In the genomic region with DNA sequence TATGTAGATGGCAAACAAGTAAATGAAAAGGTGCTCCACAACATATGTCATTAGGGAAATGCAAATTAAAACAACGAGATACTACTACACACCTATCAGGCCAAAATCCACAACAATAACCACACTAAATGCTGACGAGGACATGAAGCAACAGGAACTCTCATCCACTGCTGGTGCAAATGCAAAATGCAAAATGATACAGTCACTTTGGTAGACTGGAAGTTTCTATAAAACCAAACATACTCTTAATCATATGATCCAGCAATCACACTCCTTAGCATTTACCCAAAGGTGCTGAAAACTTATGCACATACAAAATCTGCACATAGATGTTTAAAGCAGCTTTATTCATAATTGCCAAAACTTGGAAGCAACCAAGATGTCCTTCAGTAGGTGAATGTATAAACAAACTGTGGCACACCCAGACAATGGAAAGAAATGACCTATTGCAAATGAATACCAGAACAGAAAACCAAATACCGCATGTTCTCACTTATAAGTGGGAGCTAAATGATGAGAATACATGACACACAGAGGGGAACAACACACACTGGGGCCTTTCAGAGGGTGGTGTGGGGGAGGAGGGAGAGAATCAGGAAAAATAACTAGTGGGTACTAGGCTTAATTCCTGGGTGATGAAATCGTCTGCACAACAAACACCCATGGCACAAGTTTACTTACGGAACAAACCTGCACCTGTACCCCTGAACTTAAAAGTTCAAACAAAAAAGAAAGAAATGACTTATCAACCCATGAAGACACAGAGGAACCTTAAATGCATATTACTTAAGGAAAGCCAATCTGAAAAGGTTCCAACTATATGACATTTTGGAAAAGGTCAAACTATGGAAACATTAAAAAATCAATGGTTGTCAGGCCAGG, we compare ENCODE assay signal across 18 cellular contexts.
DNase-seq lines count a peak whose midpoint lies in the region; ATAC-seq and TF ChIP-seq lines count a peak whose summit lies in the region.
"Had no signal": no experiment of that assay in that cellular context is flagged by ENCODE, and none has a peak within 500 bp of the region (broad histone marks: within the 10 kb centered on the region; RNA-seq: fewer than 3 reads in every experiment).

No MANE protein-coding gene starts in this region.

- no peak for TF ChIP-seq CTCF in ascending aorta (IDR thresholded peaks at IDR 0.05)

- H3K4me3 ChIP-seq in ascending aorta = no peak overlapping the region
- H3K4me3 ChIP-seq: esophagus muscularis mucosa, stomach had no signal

- H3K4me3 Mint-ChIP-seq in activated CD8-positive, alpha-beta T cell treated with anti-CD3 and anti-CD28 coated beads, Interleukin-2, amount 10 ng/mL, durations not matched to agents 7 days and 5 days = no peak overlapping the region
- H3K4me3 Mint-ChIP-seq in central memory CD8-positive, alpha-beta T cell = peak overlapping the region; percentile 10
- H3K4me3 Mint-ChIP-seq in stimulated activated naive CD8-positive, alpha-beta T cell treated with anti-CD3 and anti-CD28 coated beads, Interleukin-15, Interleukin-2, amounts not matched to agents 100 ng/mL and 50 ng/mL, for 24 hours = peak overlapping the region; percentile 52
- H3K4me3 Mint-ChIP-seq: type B pancreatic cell had no signal

- H3K27ac Mint-ChIP-seq in activated CD8-positive, alpha-beta T cell treated with anti-CD3 and anti-CD28 coated beads, Interleukin-2, amount 10 ng/mL, durations not matched to agents 7 days and 5 days = peak overlapping the region; percentile 79
- peak overlapping the region; percentile 95 for H3K27ac Mint-ChIP-seq in central memory CD8-positive, alpha-beta T cell (ENCODE audit: low read depth)
- peak overlapping the region; percentile 92 for H3K27ac Mint-ChIP-seq in stimulated activated naive CD8-positive, alpha-beta T cell treated with anti-CD3 and anti-CD28 coated beads, Interleukin-15, Interleukin-2, amounts not matched to agents 100 ng/mL and 50 ng/mL, for 24 hours
- H3K27ac Mint-ChIP-seq: type B pancreatic cell had no signal

- H3K9me3 Mint-ChIP-seq in activated CD8-positive, alpha-beta T cell treated with anti-CD3 and anti-CD28 coated beads, Interleukin-2, amount 10 ng/mL, durations not matched to agents 7 days and 5 days (ENCODE audit: insufficient read depth) = no peaks in the 10 kb centered on the region
- no peaks in the 10 kb centered on the region for H3K9me3 Mint-ChIP-seq in central memory CD8-positive, alpha-beta T cell
- no peaks in the 10 kb centered on the region for H3K9me3 Mint-ChIP-seq in stimulated activated naive CD8-positive, alpha-beta T cell treated with anti-CD3 and anti-CD28 coated beads, Interleukin-15, Interleukin-2, amounts not matched to agents 100 ng/mL and 50 ng/mL, for 24 hours
- H3K9me3 Mint-ChIP-seq: type B pancreatic cell had no signal

- no peaks in the 10 kb centered on the region for H3K9me3 ChIP-seq in ascending aorta
- H3K9me3 ChIP-seq: esophagus muscularis mucosa, stomach had no signal

- intact Hi-C loops in ascending aorta (cut with DNase I) = no loop called here

- no peaks in the 10 kb centered on the region for H3K27me3 Mint-ChIP-seq in activated CD8-positive, alpha-beta T cell treated with anti-CD3 and anti-CD28 coated beads, Interleukin-2, amount 10 ng/mL, durations not matched to agents 7 days and 5 days (ENCODE audit: low read depth)
- H3K27me3 Mint-ChIP-seq in central memory CD8-positive, alpha-beta T cell = no peaks in the 10 kb centered on the region
- no peaks in the 10 kb centered on the region for H3K27me3 Mint-ChIP-seq in stimulated activated naive CD8-positive, alpha-beta T cell treated with anti-CD3 and anti-CD28 coated beads, Interleukin-15, Interleukin-2, amounts not matched to agents 100 ng/mL and 50 ng/mL, for 24 hours
- H3K27me3 Mint-ChIP-seq: type B pancreatic cell had no signal

- no peaks in the 10 kb centered on the region for H3K27me3 ChIP-seq in ascending aorta
- H3K27me3 ChIP-seq: esophagus muscularis mucosa, stomach had no signal

- H3K4me1 ChIP-seq in ascending aorta = no peaks in the 10 kb centered on the region

- CTCF ChIA-PET in activated CD8-positive, alpha-beta T cell treated with anti-CD3 and anti-CD28 coated beads, Interleukin-2, amount 10 ng/mL, durations not matched to agents 7 days and 5 days (lab: Charles Lee) = interaction anchor here (1.4 to 1.9 kb wide), 3 partner anchors 8 to 13 kb away, joined by 4 to 6 read pairs (median 4); no protein-coding TSS in a partner anchor

- no peak overlapping the region for H3K27ac ChIP-seq in ascending aorta
- H3K27ac ChIP-seq: esophagus muscularis mucosa, stomach had no signal

- peaks cover 65% of the 10 kb centered on the region for H3K4me1 Mint-ChIP-seq in activated CD8-positive, alpha-beta T cell treated with anti-CD3 and anti-CD28 coated beads, Interleukin-2, amount 10 ng/mL, durations not matched to agents 7 days and 5 days (ENCODE audit: low read depth)
- H3K4me1 Mint-ChIP-seq in central memory CD8-positive, alpha-beta T cell = peaks cover 59% of the 10 kb centered on the region
- peaks cover 78% of the 10 kb centered on the region for H3K4me1 Mint-ChIP-seq in stimulated activated naive CD8-positive, alpha-beta T cell treated with anti-CD3 and anti-CD28 coated beads, Interleukin-15, Interleukin-2, amounts not matched to agents 100 ng/mL and 50 ng/mL, for 24 hours (ENCODE audit: low read depth)

- H3K36me3 Mint-ChIP-seq in activated CD8-positive, alpha-beta T cell treated with anti-CD3 and anti-CD28 coated beads, Interleukin-2, amount 10 ng/mL, durations not matched to agents 7 days and 5 days (ENCODE audit: low read depth) = peaks cover 66% of the 10 kb centered on the region
- peaks cover 15% of the 10 kb centered on the region for H3K36me3 Mint-ChIP-seq in central memory CD8-positive, alpha-beta T cell (ENCODE audit: insufficient read depth)
- peaks cover 79% of the 10 kb centered on the region for H3K36me3 Mint-ChIP-seq in stimulated activated naive CD8-positive, alpha-beta T cell treated with anti-CD3 and anti-CD28 coated beads, Interleukin-15, Interleukin-2, amounts not matched to agents 100 ng/mL and 50 ng/mL, for 24 hours (ENCODE audit: low read depth)

- POLR2A ChIA-PET in activated CD8-positive, alpha-beta T cell treated with anti-CD3 and anti-CD28 coated beads, Interleukin-2, amount 10 ng/mL, durations not matched to agents 7 days and 5 days (lab: Charles Lee) = no interaction called here

- H3K36me3 ChIP-seq in ascending aorta = peaks cover 9 to 35% of the 10 kb centered on the region in 2 donors

- DNase-seq in stimulated activated CD4-positive, alpha-beta T cell treated with anti-CD3 and anti-CD28 coated beads, Interleukin-1b, Interleukin-23, amount 100 ng/mL, for 48 hours = peak; percentile 42
- no peak for DNase-seq in stimulated activated CD4-positive, alpha-beta T cell treated with anti-CD3 and anti-CD28 coated beads, Interleukin-2, amount 100 ng/mL, for 48 hours
- DNase-seq in activated CD8-positive, alpha-beta T cell treated with anti-CD3 and anti-CD28 coated beads, Interleukin-2, amount 10 ng/mL, durations not matched to agents 7 days and 5 days = no peak
- DNase-seq in central memory CD8-positive, alpha-beta T cell (ENCODE audit: low spot score in 2 of 2) = no peak
- no peak for DNase-seq in ascending aorta (ENCODE audit: low spot score in 2 of 2)
- DNase-seq: AML-193; effector CD8-positive, alpha-beta T cell; KBM-7; left cardiac atrium; midbrain; NCI-H1930; NCI-H345; stomach; T-helper 9 cell had no signal

- no peak for ATAC-seq in activated CD8-positive, alpha-beta T cell treated with anti-CD3 and anti-CD28 coated beads, Interleukin-2, amount 10 ng/mL, durations not matched to agents 7 days and 5 days
- no peak for ATAC-seq in central memory CD8-positive, alpha-beta T cell (replicated peaks; ENCODE audit: extremely low read depth, poor library complexity, severe bottlenecking)
- ATAC-seq in GM18907 (IDR thresholded peaks at IDR 0.05; ENCODE audit: unreplicated experiment) = no peak
- ATAC-seq: left cardiac atrium had no signal
